ENCODE assay signal across 17 cellular contexts in genomic region chr9:104009853-104010252, GRCh38.
DNase-seq lines count a peak whose midpoint lies in the region; ATAC-seq, FAIRE-seq and TF ChIP-seq lines count a peak whose summit lies in the region.
"Had no signal": no experiment of that assay in that cellular context is flagged by ENCODE, and none has a peak within 500 bp of the region (broad histone marks: within the 10 kb centered on the region; RNA-seq: fewer than 3 reads in every experiment).

No MANE protein-coding gene starts in this region.

- H3K4me3 ChIP-seq in breast epithelium (no peak overlapping the region), bronchial epithelial cell (ENCODE audit: low read depth, low read length) (no peak overlapping the region), sigmoid colon (no peak overlapping the region), lower lobe of right lung (no peak overlapping the region)

- WGBS in sigmoid colon, 2 donors, result 20 to 26% methylated on average over 3 of the region's 3 CpGs

- POLR2A ChIA-PET in MCF 10A (lab: Yijun Ruan, JAX), result no interaction called here

- H3K9me3 Mint-ChIP-seq in MCF 10A (ENCODE audit: unreplicated experiment), result no peaks in the 10 kb centered on the region

- no peak for ATAC-seq in lower lobe of right lung
- ATAC-seq: left colon; natural killer cell treated with Interleukin-12 subunit alpha and Interleukin-12 subunit beta and Interleukin-15 and Interleukin-18, amount 100 ng/mL, for 72 hours; PC-3 had no signal

- no peak overlapping the region for H3K27ac Mint-ChIP-seq in MCF 10A (ENCODE audit: low read depth, unreplicated experiment)
- H3K27ac Mint-ChIP-seq: B cell; natural killer cell treated with Interleukin-12 subunit alpha and Interleukin-12 subunit beta and Interleukin-15 and Interleukin-18, amount 100 ng/mL, for 72 hours; stimulated activated naive CD8-positive, alpha-beta T cell treated with anti-CD3 and anti-CD28 coated beads, Interleukin-15, Interleukin-2, amounts not matched to agents 100 ng/mL and 50 ng/mL, for 24 hours had no signal

- intact Hi-C loops in MCF 10A (cut with micrococcal nuclease) (no loop called here), breast epithelium (cut with DNase I; ENCODE audit: low total_unique reads) (no loop called here), sigmoid colon (cut with DNase I) (no loop called here), lower lobe of right lung (cut with DNase I) (no loop called here)

- no peaks in the 10 kb centered on the region for H3K4me1 ChIP-seq in breast epithelium
- H3K4me1 ChIP-seq in sigmoid colon, result no peaks in the 10 kb centered on the region
- H3K4me1 ChIP-seq in lower lobe of right lung, result no peaks in the 10 kb centered on the region

- TF ChIP-seq POLR2A in breast epithelium (IDR thresholded peaks at IDR 0.05) (no peak), sigmoid colon (IDR thresholded peaks at IDR 0.05) (no peak)

- DNase-seq in MCF 10A (ENCODE audit: unreplicated experiment) (peak; percentile 58), breast epithelium (ENCODE audit: low spot score in 2 of 2) (no peak), NCI-H2029 (lab: John Stamatoyannopoulos, UW) (peak; percentile 78), bronchial epithelial cell (ENCODE audit: low read depth) (peak; percentile 16), sigmoid colon (no peak), 8988T (no peak), lower lobe of right lung (no peak), ureter (ENCODE audit: low spot score) (no peak)
- DNase-seq: activated effector memory CD4-positive, alpha-beta T cell treated with anti-CD3 and anti-CD28 coated beads, Interleukin-2, amount 50 U/mL, for 16 hours; effector CD8-positive, alpha-beta T cell; left colon; MM.1S; PC-3; T-helper 1 cell had no signal

- no peak overlapping the region for H3K4me3 Mint-ChIP-seq in MCF 10A (ENCODE audit: unreplicated experiment)
- H3K4me3 Mint-ChIP-seq: B cell; natural killer cell treated with Interleukin-12 subunit alpha and Interleukin-12 subunit beta and Interleukin-15 and Interleukin-18, amount 100 ng/mL, for 72 hours; stimulated activated naive CD8-positive, alpha-beta T cell treated with anti-CD3 and anti-CD28 coated beads, Interleukin-15, Interleukin-2, amounts not matched to agents 100 ng/mL and 50 ng/mL, for 24 hours had no signal

- TF ChIP-seq CTCF in MCF 10A (IDR thresholded peaks at IDR 0.05; ENCODE audit: unreplicated experiment) (no peak), breast epithelium (IDR thresholded peaks at IDR 0.05) (no peak), bronchial epithelial cell (IDR thresholded peaks at IDR 0.05; ENCODE audit: insufficient read depth, low read length, severe bottlenecking) (no peak), sigmoid colon (IDR thresholded peaks at IDR 0.05) (no peak), lower lobe of right lung (IDR thresholded peaks at IDR 0.05) (no peak)

- no peaks in the 10 kb centered on the region for H3K36me3 Mint-ChIP-seq in MCF 10A (ENCODE audit: insufficient read depth, unreplicated experiment)
- H3K36me3 Mint-ChIP-seq: natural killer cell treated with Interleukin-12 subunit alpha and Interleukin-12 subunit beta and Interleukin-15 and Interleukin-18, amount 100 ng/mL, for 72 hours had no signal

- no peaks in the 10 kb centered on the region for H3K9me3 ChIP-seq in breast epithelium
- H3K9me3 ChIP-seq in sigmoid colon, result no peaks in the 10 kb centered on the region
- no peaks in the 10 kb centered on the region for H3K9me3 ChIP-seq in lower lobe of right lung

- H3K27me3 ChIP-seq in breast epithelium (no peaks in the 10 kb centered on the region), bronchial epithelial cell (ENCODE audit: control insufficient read depth, insufficient read depth, low read length) (no peaks in the 10 kb centered on the region), sigmoid colon (no peaks in the 10 kb centered on the region), lower lobe of right lung (ENCODE audit: low read depth) (no peaks in the 10 kb centered on the region)

- no peak overlapping the region for H3K27ac ChIP-seq in breast epithelium
- H3K27ac ChIP-seq in sigmoid colon, result no peak overlapping the region
- no peak overlapping the region for H3K27ac ChIP-seq in lower lobe of right lung

- CTCF ChIA-PET in MCF 10A (lab: Yijun Ruan, JAX), result no interaction called here

- peaks cover 6% of the 10 kb centered on the region for H3K4me1 Mint-ChIP-seq in MCF 10A (ENCODE audit: insufficient read depth, unreplicated experiment)
- H3K4me1 Mint-ChIP-seq: B cell had no signal

- H3K27me3 Mint-ChIP-seq in MCF 10A (ENCODE audit: insufficient read depth, unreplicated experiment), result no peaks in the 10 kb centered on the region
- H3K27me3 Mint-ChIP-seq: B cell; natural killer cell treated with Interleukin-12 subunit alpha and Interleukin-12 subunit beta and Interleukin-15 and Interleukin-18, amount 100 ng/mL, for 72 hours had no signal

- no peak for TF ChIP-seq EP300 in sigmoid colon (IDR thresholded peaks at IDR 0.05)

- H3K36me3 ChIP-seq in breast epithelium (no peaks in the 10 kb centered on the region), bronchial epithelial cell (ENCODE audit: control insufficient read depth, insufficient read depth, low read length) (no peaks in the 10 kb centered on the region), sigmoid colon (no peaks in the 10 kb centered on the region), lower lobe of right lung (no peaks in the 10 kb centered on the region)

- FAIRE-seq in bronchial epithelial cell (lab: Jason Lieb, UNC), result no peak

- no TSS peak for BruUV-seq in MCF 10A (replicated peaks; lab: Mats Ljungman, UMichigan)

Comparison
In these comparisons a context has a peak if more than half of its experiments do, and no peak if none do; other contexts are left out.
1. DNase-seq: peak in MCF 10A (single experiment), NCI-H2029 (single experiment) and bronchial epithelial cell (single experiment); none in breast epithelium (0 of 2), sigmoid colon (single experiment), 8988T (single experiment), lower lobe of right lung (single experiment) and ureter (single experiment).